1 cellular context compared by ENCODE assay signal in genomic region chr2:218360453-218360852, GRCh38.
TF ChIP-seq lines count a peak whose summit lies in the region.

No MANE protein-coding gene starts in this region.

TF ChIP-seq in K562, 482 proteins besides CTCF, POLR2A, EP300 and RAD21 (continued from another document):
- TF ChIP-seq GTF3C2 (IDR thresholded peaks at IDR 0.05; ENCODE audit: borderline replicate concordance, extremely low read depth, insufficient read length) (no peak), KDM1A (IDR thresholded peaks at IDR 0.05) (peak; percentile 29 to 46; a peak in 2 of 4 replicates), DACH1 (IDR thresholded peaks at IDR 0.05; ENCODE audit: partially characterized antibody) (peak; percentile 27), ZNF518B (CRISPR knock-in tag; IDR thresholded peaks at IDR 0.05) (no peak), TEAD1 (CRISPR knock-in tag; IDR thresholded peaks at IDR 0.05) (no peak), TFAP4 (CRISPR knock-in tag; IDR thresholded peaks at IDR 0.05; ENCODE audit: borderline replicate concordance) (peak; percentile 75), NR4A1 (CRISPR knock-in tag; IDR thresholded peaks at IDR 0.05) (no peak), NR4A1 (tag; IDR thresholded peaks at IDR 0.05) (no peak), PCBP1 (IDR thresholded peaks at IDR 0.05; ENCODE audit: low read depth, low read length, poor library complexity, severe bottlenecking) (no peak), ZBTB7A (IDR thresholded peaks at IDR 0.05; ENCODE audit: borderline replicate concordance, control insufficient read depth, low read depth, low read length) (0 out of 2 replicates have a peak, but pooled peaks have one; percentile 27), PHTF2 (CRISPR knock-in tag; IDR thresholded peaks at IDR 0.05) (no peak), HIVEP1 (CRISPR knock-in tag; IDR thresholded peaks at IDR 0.05) (no peak), REST (CRISPR knock-in tag; IDR thresholded peaks at IDR 0.05; ENCODE audit: low read depth) (no peak), ZNF589 (CRISPR knock-in tag; IDR thresholded peaks at IDR 0.05; ENCODE audit: low read depth) (no peak), BHLHE40 (IDR thresholded peaks at IDR 0.05; ENCODE audit: low read length) (no peak), KLF16 (IDR thresholded peaks at IDR 0.05) (0 out of 2 replicates have a peak, but pooled peaks have one; percentile 20), CTBP1 (IDR thresholded peaks at IDR 0.05; ENCODE audit: borderline replicate concordance) (peak; percentile 55; the same call in 1 of the 2 replicates), POLR2B (IDR thresholded peaks at IDR 0.05; ENCODE audit: low read depth, partially characterized antibody) (no peak)
- TF ChIP-seq, protein P1, sequence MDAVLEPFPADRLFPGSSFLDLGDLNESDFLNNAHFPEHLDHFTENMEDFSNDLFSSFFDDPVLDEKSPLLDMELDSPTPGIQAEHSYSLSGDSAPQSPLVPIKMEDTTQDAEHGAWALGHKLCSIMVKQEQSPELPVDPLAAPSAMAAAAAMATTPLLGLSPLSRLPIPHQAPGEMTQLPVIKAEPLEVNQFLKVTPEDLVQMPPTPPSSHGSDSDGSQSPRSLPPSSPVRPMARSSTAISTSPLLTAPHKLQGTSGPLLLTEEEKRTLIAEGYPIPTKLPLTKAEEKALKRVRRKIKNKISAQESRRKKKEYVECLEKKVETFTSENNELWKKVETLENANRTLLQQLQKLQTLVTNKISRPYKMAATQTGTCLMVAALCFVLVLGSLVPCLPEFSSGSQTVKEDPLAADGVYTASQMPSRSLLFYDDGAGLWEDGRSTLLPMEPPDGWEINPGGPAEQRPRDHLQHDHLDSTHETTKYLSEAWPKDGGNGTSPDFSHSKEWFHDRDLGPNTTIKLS (IDR thresholded peaks at IDR 0.05; ENCODE audit: borderline replicate concordance, low read depth), result no peak
- TF ChIP-seq, protein P2, sequence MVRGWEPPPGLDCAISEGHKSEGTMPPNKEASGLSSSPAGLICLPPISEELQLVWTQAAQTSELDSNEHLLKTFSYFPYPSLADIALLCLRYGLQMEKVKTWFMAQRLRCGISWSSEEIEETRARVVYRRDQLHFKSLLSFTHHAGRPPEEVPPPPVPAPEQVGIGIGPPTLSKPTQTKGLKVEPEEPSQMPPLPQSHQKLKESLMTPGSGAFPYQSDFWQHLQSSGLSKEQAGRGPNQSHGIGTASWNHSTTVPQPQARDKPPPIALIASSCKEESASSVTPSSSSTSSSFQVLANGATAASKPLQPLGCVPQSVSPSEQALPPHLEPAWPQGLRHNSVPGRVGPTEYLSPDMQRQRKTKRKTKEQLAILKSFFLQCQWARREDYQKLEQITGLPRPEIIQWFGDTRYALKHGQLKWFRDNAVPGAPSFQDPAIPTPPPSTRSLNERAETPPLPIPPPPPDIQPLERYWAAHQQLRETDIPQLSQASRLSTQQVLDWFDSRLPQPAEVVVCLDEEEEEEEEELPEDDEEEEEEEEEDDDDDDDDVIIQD (CRISPR knock-in tag; IDR thresholded peaks at IDR 0.05), result no peak
- TF ChIP-seq, protein P3, sequence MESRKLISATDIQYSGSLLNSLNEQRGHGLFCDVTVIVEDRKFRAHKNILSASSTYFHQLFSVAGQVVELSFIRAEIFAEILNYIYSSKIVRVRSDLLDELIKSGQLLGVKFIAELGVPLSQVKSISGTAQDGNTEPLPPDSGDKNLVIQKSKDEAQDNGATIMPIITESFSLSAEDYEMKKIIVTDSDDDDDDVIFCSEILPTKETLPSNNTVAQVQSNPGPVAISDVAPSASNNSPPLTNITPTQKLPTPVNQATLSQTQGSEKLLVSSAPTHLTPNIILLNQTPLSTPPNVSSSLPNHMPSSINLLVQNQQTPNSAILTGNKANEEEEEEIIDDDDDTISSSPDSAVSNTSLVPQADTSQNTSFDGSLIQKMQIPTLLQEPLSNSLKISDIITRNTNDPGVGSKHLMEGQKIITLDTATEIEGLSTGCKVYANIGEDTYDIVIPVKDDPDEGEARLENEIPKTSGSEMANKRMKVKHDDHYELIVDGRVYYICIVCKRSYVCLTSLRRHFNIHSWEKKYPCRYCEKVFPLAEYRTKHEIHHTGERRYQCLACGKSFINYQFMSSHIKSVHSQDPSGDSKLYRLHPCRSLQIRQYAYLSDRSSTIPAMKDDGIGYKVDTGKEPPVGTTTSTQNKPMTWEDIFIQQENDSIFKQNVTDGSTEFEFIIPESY (CRISPR knock-in tag; IDR thresholded peaks at IDR 0.05), result no peak
- TF ChIP-seq, protein P4, sequence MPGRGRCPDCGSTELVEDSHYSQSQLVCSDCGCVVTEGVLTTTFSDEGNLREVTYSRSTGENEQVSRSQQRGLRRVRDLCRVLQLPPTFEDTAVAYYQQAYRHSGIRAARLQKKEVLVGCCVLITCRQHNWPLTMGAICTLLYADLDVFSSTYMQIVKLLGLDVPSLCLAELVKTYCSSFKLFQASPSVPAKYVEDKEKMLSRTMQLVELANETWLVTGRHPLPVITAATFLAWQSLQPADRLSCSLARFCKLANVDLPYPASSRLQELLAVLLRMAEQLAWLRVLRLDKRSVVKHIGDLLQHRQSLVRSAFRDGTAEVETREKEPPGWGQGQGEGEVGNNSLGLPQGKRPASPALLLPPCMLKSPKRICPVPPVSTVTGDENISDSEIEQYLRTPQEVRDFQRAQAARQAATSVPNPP (IDR thresholded peaks at IDR 0.05; ENCODE audit: borderline replicate concordance, insufficient read depth, insufficient read length), result no peak
TF ChIP-seq in K562: peak in this region for 13.
